7 cellular contexts compared by ENCODE assay signal in genomic region chr2:100606740-100607343, GRCh38. TPM values are rescaled to one million over a fixed set of nuclear protein-coding genes. Genes with fewer than 3 reads are reported as not detected.
DNase-seq lines count a peak whose midpoint lies in the region; ATAC-seq and TF ChIP-seq lines count a peak whose summit lies in the region.

No MANE protein-coding gene starts in this region.

- peak; percentile 76 for TF ChIP-seq CTCF in coronary artery (IDR thresholded peaks at IDR 0.05)
- peak; percentile 76 to 81 (median 79) for TF ChIP-seq CTCF in right lobe of liver (IDR thresholded peaks at IDR 0.05)
- TF ChIP-seq CTCF in tibial artery (IDR thresholded peaks at IDR 0.05), result peak; percentile 71 to 73

- H3K27ac ChIP-seq in coronary artery, result no peak overlapping the region
- H3K27ac ChIP-seq in right lobe of liver, result no peak overlapping the region
- no peak overlapping the region for H3K27ac ChIP-seq in tibial artery

- 16% methylated on average over 5 of the region's 12 CpGs for WGBS in right lobe of liver (ENCODE audit: insufficient coverage, low coverage, low lambda C conversion rate, missing lambda C conversion rate)

- no peaks in the 10 kb centered on the region for H3K4me1 ChIP-seq in right lobe of liver
- H3K4me1 ChIP-seq in tibial artery, result peaks cover 0 to 19% (median 10%) of the 10 kb centered on the region in 4 donors

- TF ChIP-seq POLR2A in right lobe of liver (IDR thresholded peaks at IDR 0.05), result no peak

- no peaks in the 10 kb centered on the region for H3K36me3 ChIP-seq in right lobe of liver
- H3K36me3 ChIP-seq in tibial artery, result no peaks in the 10 kb centered on the region

- H3K4me3 ChIP-seq in coronary artery, result no peak overlapping the region
- H3K4me3 ChIP-seq in right lobe of liver, result no peak overlapping the region
- H3K4me3 ChIP-seq in tibial artery, result no peak overlapping the region

- intact Hi-C loops in right lobe of liver (cut with DNase I), result loop anchor here in 1 of 2 donors (5.0 kb wide), 1 partner anchor 380 kb away; no protein-coding TSS in a partner anchor
- intact Hi-C loops in tibial artery (cut with DNase I; ENCODE audit: low total_unique reads), result loop anchor here (5.0 kb wide), 1 partner anchor 375 kb away; no protein-coding TSS in a partner anchor

- H3K9me3 ChIP-seq in right lobe of liver (no peaks in the 10 kb centered on the region), tibial artery (no peaks in the 10 kb centered on the region)

- peak; percentile 47 for ATAC-seq in SK-N-SH treated with all-trans-retinoic acid at 6 μM for 48 hours
- peak; percentile 68 to 82 (median 80) for ATAC-seq in right lobe of liver
- no peak for ATAC-seq in HG03342 (IDR thresholded peaks at IDR 0.05; ENCODE audit: unreplicated experiment)

- no peaks in the 10 kb centered on the region for H3K27me3 ChIP-seq in right lobe of liver
- peaks cover 0 to 6% of the 10 kb centered on the region in 2 donors for H3K27me3 ChIP-seq in tibial artery

- peak; percentile 40 for DNase-seq in EL
- peak; percentile 66 for DNase-seq in HuH-7.5 (ENCODE audit: low spot score)
- no peak for DNase-seq in coronary artery (ENCODE audit: low spot score)
- no peak for DNase-seq in right lobe of liver
- DNase-seq in tibial artery, result no peak

TF ChIP-seq in SK-N-SH treated with all-trans-retinoic acid at 6 μM for 48 hours, 23 proteins besides CTCF, POLR2A, EP300 and RAD21:
- TF ChIP-seq PPARA (CRISPR knock-in tag; IDR thresholded peaks at IDR 0.05; ENCODE audit: borderline replicate concordance), result no peak
- TF ChIP-seq ZFP30 (CRISPR knock-in tag; IDR thresholded peaks at IDR 0.05), result no peak
- no peak for TF ChIP-seq ZNF565 (CRISPR knock-in tag; conservative IDR thresholded peaks at IDR 0.05; ENCODE audit: low read depth)
- no peak for TF ChIP-seq ZNF70 (CRISPR knock-in tag; IDR thresholded peaks at IDR 0.05)
- no peak for TF ChIP-seq TCF4 (CRISPR knock-in tag; IDR thresholded peaks at IDR 0.05; ENCODE audit: borderline replicate concordance)
- TF ChIP-seq ZC3H10 (CRISPR knock-in tag; IDR thresholded peaks at IDR 0.05), result no peak
- no peak for TF ChIP-seq POU6F1 (CRISPR knock-in tag; IDR thresholded peaks at IDR 0.05; ENCODE audit: borderline replicate concordance, low read depth)
- no peak for TF ChIP-seq PATZ1 (CRISPR knock-in tag; IDR thresholded peaks at IDR 0.05; ENCODE audit: borderline replicate concordance)
- TF ChIP-seq RARB (CRISPR knock-in tag; IDR thresholded peaks at IDR 0.05), result no peak
- no peak for TF ChIP-seq CREB5 (CRISPR knock-in tag; IDR thresholded peaks at IDR 0.05; ENCODE audit: low read depth)
- no peak for TF ChIP-seq ESRRG (CRISPR knock-in tag; IDR thresholded peaks at IDR 0.05)
- TF ChIP-seq, protein P1, sequence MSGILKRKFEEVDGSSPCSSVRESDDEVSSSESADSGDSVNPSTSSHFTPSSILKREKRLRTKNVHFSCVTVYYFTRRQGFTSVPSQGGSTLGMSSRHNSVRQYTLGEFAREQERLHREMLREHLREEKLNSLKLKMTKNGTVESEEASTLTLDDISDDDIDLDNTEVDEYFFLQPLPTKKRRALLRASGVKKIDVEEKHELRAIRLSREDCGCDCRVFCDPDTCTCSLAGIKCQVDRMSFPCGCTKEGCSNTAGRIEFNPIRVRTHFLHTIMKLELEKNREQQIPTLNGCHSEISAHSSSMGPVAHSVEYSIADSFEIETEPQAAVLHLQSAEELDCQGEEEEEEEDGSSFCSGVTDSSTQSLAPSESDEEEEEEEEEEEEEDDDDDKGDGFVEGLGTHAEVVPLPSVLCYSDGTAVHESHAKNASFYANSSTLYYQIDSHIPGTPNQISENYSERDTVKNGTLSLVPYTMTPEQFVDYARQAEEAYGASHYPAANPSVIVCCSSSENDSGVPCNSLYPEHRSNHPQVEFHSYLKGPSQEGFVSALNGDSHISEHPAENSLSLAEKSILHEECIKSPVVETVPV (CRISPR knock-in tag; IDR thresholded peaks at IDR 0.05), result no peak
- TF ChIP-seq SNAI2 (CRISPR knock-in tag; IDR thresholded peaks at IDR 0.05), result no peak
- TF ChIP-seq ZFP3 (CRISPR knock-in tag; IDR thresholded peaks at IDR 0.05), result no peak
- no peak for TF ChIP-seq CSDC2 (CRISPR knock-in tag; IDR thresholded peaks at IDR 0.05)
- no peak for TF ChIP-seq BACH2 (CRISPR knock-in tag; IDR thresholded peaks at IDR 0.05; ENCODE audit: borderline replicate concordance)
- TF ChIP-seq ISL1 (CRISPR knock-in tag; IDR thresholded peaks at IDR 0.05), result no peak
- no peak for TF ChIP-seq TSHZ2 (CRISPR knock-in tag; IDR thresholded peaks at IDR 0.05)
- TF ChIP-seq OSR1 (CRISPR knock-in tag; IDR thresholded peaks at IDR 0.05), result no peak
- TF ChIP-seq ZNF8 (CRISPR knock-in tag; IDR thresholded peaks at IDR 0.05), result no peak
TF ChIP-seq in SK-N-SH treated with all-trans-retinoic acid at 6 μM for 48 hours: peak in this region for 0.

RNA-seq across cellular contexts. Expression of gene PDCL3, which starts 44.0 kb away (rescaled TPM):
- total RNA-seq in right lobe of liver, result 1 to 10 TPM; 5.2 to 8.4 (median 7.0) TPM

Comparison
In these comparisons a context has a peak if more than half of its experiments do, and no peak if none do; other contexts are left out.
1. DNase-seq: peak in EL (single experiment) and HuH-7.5 (single experiment); none in coronary artery (single experiment), right lobe of liver (0 of 3) and tibial artery (0 of 2).
2. Peak in every context shown above with its lines, with median percentiles within 50 percentile points of each other: CTCF ChIP-seq.